ENCODE assay signal across 1 cellular context in genomic region chr7:988426-988911, GRCh38.
TF ChIP-seq lines count a peak whose summit lies in the region.

No MANE protein-coding gene starts in this region.

TF ChIP-seq in HEK293, 187 proteins besides CTCF, POLR2A, EP300 and RAD21 (continued from another document):
- TF ChIP-seq ZNF530 (tag by site-specific recombination; IDR thresholded peaks at IDR 0.05; ENCODE audit: low read depth) = no peak
- TF ChIP-seq ZNF366 (tag by site-specific recombination; conservative IDR thresholded peaks at IDR 0.05) = no peak
- peak; percentile 56 for TF ChIP-seq EGR2 (tag by site-specific recombination; IDR thresholded peaks at IDR 0.05; ENCODE audit: low read depth)
- TF ChIP-seq ZFHX2 (tag by site-specific recombination; conservative IDR thresholded peaks at IDR 0.05) = peak; percentile 57
